ENCODE assay signal across 1 cellular context in genomic region chrX:49183701-49184281, GRCh38.
TF ChIP-seq lines count a peak whose summit lies in the region.

No MANE protein-coding gene starts in this region.

TF ChIP-seq in A549, 52 proteins besides CTCF, POLR2A, EP300 and RAD21 (continued from another document):
- TF ChIP-seq RNF2 (IDR thresholded peaks at IDR 0.05; ENCODE audit: borderline replicate concordance, low read depth): no peak
- TF ChIP-seq ZNF302 (CRISPR knock-in tag; IDR thresholded peaks at IDR 0.05): no peak
- no peak for TF ChIP-seq GATA3 (IDR thresholded peaks at IDR 0.05; ENCODE audit: borderline replicate concordance)
- no peak for TF ChIP-seq BCL3 (IDR thresholded peaks at IDR 0.05)
- TF ChIP-seq ZFP36 (IDR thresholded peaks at IDR 0.05; ENCODE audit: borderline replicate concordance, partially characterized antibody): no peak
- TF ChIP-seq, protein P1, sequence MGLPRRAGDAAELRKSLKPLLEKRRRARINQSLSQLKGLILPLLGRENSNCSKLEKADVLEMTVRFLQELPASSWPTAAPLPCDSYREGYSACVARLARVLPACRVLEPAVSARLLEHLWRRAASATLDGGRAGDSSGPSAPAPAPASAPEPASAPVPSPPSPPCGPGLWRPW (IDR thresholded peaks at IDR 0.05): no peak
TF ChIP-seq in A549: peak in this region for 0.
